25 cellular contexts compared by ENCODE assay signal in the genomic region with DNA sequence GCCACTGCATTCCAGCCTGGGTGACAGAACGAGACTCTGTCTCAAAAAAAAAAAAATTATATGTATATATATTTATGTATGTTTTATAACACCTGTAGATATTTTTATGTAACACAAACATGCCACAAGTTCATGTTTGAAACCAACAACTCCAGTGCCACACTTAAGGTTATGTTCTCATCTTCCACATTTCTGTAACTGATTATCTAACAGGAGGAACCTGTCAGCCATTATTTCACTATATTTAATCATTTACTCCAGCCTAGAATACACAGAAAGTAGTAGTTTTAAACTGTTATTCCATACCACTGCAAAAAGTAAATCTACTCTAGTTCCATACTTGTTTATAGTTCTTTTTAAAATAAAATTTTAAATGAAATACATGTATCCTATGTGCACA. TPM values are rescaled to one million over a fixed set of nuclear protein-coding genes. Genes with fewer than 3 reads are reported as not detected.
A peak's percentile ranks its signal among the peaks of the same experiment; 100 is the strongest.
DNase-seq lines count a peak whose midpoint lies in the region; ATAC-seq lines count a peak whose summit lies in the region.
"Had no signal": no experiment of that assay in that cellular context is flagged by ENCODE, and none has a peak within 500 bp of the region (broad histone marks: within the 10 kb centered on the region; RNA-seq: fewer than 3 reads in every experiment).

No MANE protein-coding gene starts in this region.

- ATAC-seq in activated T-cell treated with anti-CD3 and anti-CD28 coated beads, Interleukin-2, amount 50 U/mL, for 72 hours (replicated peaks in 1 of 2): no peak
- ATAC-seq in activated T-cell treated with anti-CD3 and anti-CD28 coated beads, Interleukin-2, amount 50 U/mL, for 4 hours: no peak
- ATAC-seq in GM18907 (IDR thresholded peaks at IDR 0.05; ENCODE audit: unreplicated experiment): peak; percentile 52
- ATAC-seq in HG03175 (IDR thresholded peaks at IDR 0.05; ENCODE audit: unreplicated experiment): peak; percentile 49
- ATAC-seq in HG03432 (IDR thresholded peaks at IDR 0.05; ENCODE audit: unreplicated experiment): no peak
- ATAC-seq: HepG2; stimulated activated naive CD8-positive, alpha-beta T cell treated with anti-CD3 and anti-CD28 coated beads, Interleukin-15, Interleukin-2, amounts not matched to agents 100 U/mL and 50 U/mL, for 24 hours had no signal

- H3K27me3 Mint-ChIP-seq in activated T-cell treated with anti-CD3 and anti-CD28 coated beads, Interleukin-2, amount 50 U/mL, for 72 hours (ENCODE audit: low read depth): no peaks in the 10 kb centered on the region
- H3K27me3 Mint-ChIP-seq in activated T-cell treated with anti-CD3 and anti-CD28 coated beads, Interleukin-2, amount 50 U/mL, for 4 hours (ENCODE audit: low read depth): no peaks in the 10 kb centered on the region
- H3K27me3 Mint-ChIP-seq: CD4-positive, alpha-beta memory T cell had no signal

- no peaks in the 10 kb centered on the region for H3K9me3 Mint-ChIP-seq in activated T-cell treated with anti-CD3 and anti-CD28 coated beads, Interleukin-2, amount 50 U/mL, for 72 hours
- H3K9me3 Mint-ChIP-seq in activated T-cell treated with anti-CD3 and anti-CD28 coated beads, Interleukin-2, amount 50 U/mL, for 4 hours: no peaks in the 10 kb centered on the region
- H3K9me3 Mint-ChIP-seq: activated T-helper 2 cell treated with anti-CD3 and anti-CD28 coated beads, Interferon-gamma antibody, Interleukin-2, Interleukin-4, amounts not matched to agents 10 μg/mL and 5 μg/mL and 100 μg/mL, durations not matched to agents 14 hours and 24 hours and 36 hours; CD4-positive, alpha-beta memory T cell; neural progenitor cell had no signal

- H3K27ac Mint-ChIP-seq in activated T-cell treated with anti-CD3 and anti-CD28 coated beads, Interleukin-2, amount 50 U/mL, for 72 hours: peak overlapping the region; percentile 82
- H3K27ac Mint-ChIP-seq: activated T-helper 2 cell treated with anti-CD3 and anti-CD28 coated beads, Interferon-gamma antibody, Interleukin-2, Interleukin-4, amounts not matched to agents 10 μg/mL and 5 μg/mL and 100 μg/mL, durations not matched to agents 14 hours and 24 hours and 36 hours; neural progenitor cell had no signal

- no peak overlapping the region for H3K4me3 Mint-ChIP-seq in activated T-cell treated with anti-CD3 and anti-CD28 coated beads, Interleukin-2, amount 50 U/mL, for 72 hours
- H3K4me3 Mint-ChIP-seq in activated T-cell treated with anti-CD3 and anti-CD28 coated beads, Interleukin-2, amount 50 U/mL, for 4 hours: no peak overlapping the region
- H3K4me3 Mint-ChIP-seq: CD4-positive, alpha-beta memory T cell; neural progenitor cell had no signal

- no peak for DNase-seq in activated T-cell treated with anti-CD3 and anti-CD28 coated beads, Interleukin-2, amount 50 U/mL, for 72 hours
- DNase-seq in activated T-cell treated with anti-CD3 and anti-CD28 coated beads, Interleukin-2, amount 50 U/mL, for 4 hours: no peak
- peak; percentile 9 for DNase-seq in left kidney (ENCODE audit: low read depth, low spot score)
- no peak for DNase-seq in C1 segment of cervical spinal cord (lab: John Stamatoyannopoulos, UW)
- no peak for DNase-seq in T1000 (lab: John Stamatoyannopoulos, UW)
- DNase-seq: activated CD4-positive, alpha-beta T cell treated with anti-CD3 and anti-CD28 coated beads, Interleukin-2, amount 50 U/mL, for 4 hours; activated CD4-positive, CD25-positive, alpha-beta regulatory T cell; CD4-positive, alpha-beta memory T cell; colonic mucosa; effector CD4-positive, alpha-beta T cell; GM23248; left ventricle myocardium inferior; mesenchymal stem cell; MM.1S; NCI-H2029 treated with DMSO at 0.1 percent for 48 hours; NCI-H526; stimulated activated CD4-positive, alpha-beta T cell treated with anti-CD3 and anti-CD28 coated beads, Interleukin-2, amount 100 ng/mL, for 24 hours; stimulated activated naive CD8-positive, alpha-beta T cell treated with anti-CD3 and anti-CD28 coated beads, Interleukin-15, Interleukin-2, amounts not matched to agents 100 U/mL and 50 U/mL, for 24 hours; uterus had no signal

- H3K4me1 Mint-ChIP-seq in activated T-cell treated with anti-CD3 and anti-CD28 coated beads, Interleukin-2, amount 50 U/mL, for 72 hours (ENCODE audit: low read depth): peaks cover 44% of the 10 kb centered on the region
- H3K4me1 Mint-ChIP-seq in activated T-cell treated with anti-CD3 and anti-CD28 coated beads, Interleukin-2, amount 50 U/mL, for 4 hours (ENCODE audit: low read depth): peaks cover 43% of the 10 kb centered on the region
- H3K4me1 Mint-ChIP-seq: neural progenitor cell had no signal

- H3K36me3 Mint-ChIP-seq in activated T-cell treated with anti-CD3 and anti-CD28 coated beads, Interleukin-2, amount 50 U/mL, for 72 hours (ENCODE audit: insufficient read depth in 2 of 2): peaks cover 0 to 1% of the 10 kb centered on the region in 2 donors
- peaks cover 5% of the 10 kb centered on the region for H3K36me3 Mint-ChIP-seq in activated T-cell treated with anti-CD3 and anti-CD28 coated beads, Interleukin-2, amount 50 U/mL, for 4 hours (ENCODE audit: insufficient read depth)
- H3K36me3 Mint-ChIP-seq: neural progenitor cell had no signal

RNA-seq across cellular contexts. Expression of a gene that starts 32.3 kb away (rescaled TPM):
- 10 to 100 TPM; 43.8 to 52.0 TPM for total RNA-seq in activated T-cell treated with anti-CD3 and anti-CD28 coated beads, Interleukin-2, amount 50 U/mL, for 72 hours
- total RNA-seq in activated T-cell treated with anti-CD3 and anti-CD28 coated beads, Interleukin-2, amount 50 U/mL, for 4 hours: 10 to 100 TPM; 52.2 to 74.7 (median 62.0) TPM

Comparison
In these comparisons a context has a peak if more than half of its experiments do, and no peak if none do; other contexts are left out.
1. ATAC-seq: peak in GM18907 (single experiment) and HG03175 (single experiment); none in activated T-cell treated with anti-CD3 and anti-CD28 coated beads, Interleukin-2, amount 50 U/mL, for 72 hours (0 of 2), activated T-cell treated with anti-CD3 and anti-CD28 coated beads, Interleukin-2, amount 50 U/mL, for 4 hours (0 of 2) and HG03432 (single experiment).